ENCODE assay signal across 28 cellular contexts in the genomic region with DNA sequence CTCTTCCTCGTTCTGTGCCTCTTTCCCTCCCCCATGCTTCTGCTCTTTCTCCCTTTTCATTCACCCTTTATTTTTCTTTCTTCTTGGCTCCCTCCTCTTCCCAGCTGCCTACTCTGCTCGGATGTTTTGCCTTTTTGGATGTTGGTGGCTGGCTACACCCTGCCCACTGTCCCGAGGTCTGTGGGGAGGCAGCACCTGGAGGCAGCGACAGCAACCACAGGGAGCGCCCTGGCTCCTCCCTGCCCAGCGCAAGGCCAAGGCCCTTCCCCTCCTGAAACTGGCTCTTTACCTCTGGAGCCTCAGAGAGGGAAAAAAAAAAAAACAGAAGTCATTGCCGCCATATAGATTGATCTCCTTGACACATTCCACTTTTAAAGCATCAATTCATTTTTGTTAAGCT. TPM values are rescaled to one million over a fixed set of nuclear protein-coding genes. Genes with fewer than 3 reads are reported as not detected.
DNase-seq lines count a peak whose midpoint lies in the region; ATAC-seq, FAIRE-seq and TF ChIP-seq lines count a peak whose summit lies in the region.
"Had no signal": no experiment of that assay in that cellular context is flagged by ENCODE, and none has a peak within 500 bp of the region (broad histone marks: within the 10 kb centered on the region; RNA-seq: fewer than 3 reads in every experiment).

No MANE protein-coding gene starts in this region.

- intact Hi-C loops in activated CD4-positive, alpha-beta T cell treated with anti-CD3 and anti-CD28 coated beads for 36 hours (cut with DNase I, micrococcal nuclease) = no loop called here
- intact Hi-C loops in pancreas (cut with DNase I) = no loop called here
- intact Hi-C loops in uterus (cut with DNase I; ENCODE audit: low total_unique reads) = no loop called here

- no peak for FAIRE-seq in pancreas (lab: Jason Lieb, UNC)
- FAIRE-seq: frontal cortex, H54 had no signal

- H3K4me1 Mint-ChIP-seq in activated CD4-positive, alpha-beta T cell treated with anti-CD3 and anti-CD28 coated beads for 36 hours = peaks cover 4% of the 10 kb centered on the region

- H3K36me3 Mint-ChIP-seq in activated CD4-positive, alpha-beta T cell treated with anti-CD3 and anti-CD28 coated beads for 36 hours (ENCODE audit: low read depth) = peaks cover 37% of the 10 kb centered on the region

- WGBS in pancreas, 2 donors = 56 to 67% methylated on average over 7 of the region's 7 CpGs

- POLR2A ChIA-PET in activated CD4-positive, alpha-beta T cell treated with anti-CD3 and anti-CD28 coated beads for 36 hours (lab: Charles Lee) = no interaction called here

- no peaks in the 10 kb centered on the region for H3K27me3 Mint-ChIP-seq in activated CD4-positive, alpha-beta T cell treated with anti-CD3 and anti-CD28 coated beads for 36 hours
- H3K27me3 Mint-ChIP-seq: activated naive CD8-positive, alpha-beta T cell treated with anti-CD3 and anti-CD28 coated beads, Interleukin-2, amount 10 ng/mL, durations not matched to agents 7 days and 5 days had no signal

- H3K4me3 ChIP-seq in foreskin fibroblast (ENCODE audit: low read depth in 1 of 2, low read length in 2 of 2) = peak overlapping the region; percentile 1 to 28
- no peak overlapping the region for H3K4me3 ChIP-seq in pancreas
- peak overlapping the region in 1 of 2 donors; percentile 15 for H3K4me3 ChIP-seq in uterus
- H3K4me3 ChIP-seq: breast epithelium, right atrium auricular region, upper lobe of right lung had no signal

- ATAC-seq in activated CD4-positive, alpha-beta T cell treated with anti-CD3 and anti-CD28 coated beads for 36 hours = no peak
- peak in 3 of 4 donors; percentile 46 to 74 (median 72) for ATAC-seq in pancreas
- no peak for ATAC-seq in HG02938 (IDR thresholded peaks at IDR 0.05; ENCODE audit: unreplicated experiment)
- ATAC-seq: upper lobe of right lung had no signal

- CTCF ChIA-PET in activated CD4-positive, alpha-beta T cell treated with anti-CD3 and anti-CD28 coated beads for 36 hours (lab: Charles Lee) = no interaction called here

- TF ChIP-seq POLR2A in uterus (IDR thresholded peaks at IDR 0.05) = no peak

- H3K4me1 ChIP-seq in pancreas = peaks cover 8 to 21% (median 19%) of the 10 kb centered on the region in 3 donors
- H3K4me1 ChIP-seq in uterus = peaks cover 0 to 4% of the 10 kb centered on the region in 2 donors
- H3K4me1 ChIP-seq: breast epithelium, right atrium auricular region, upper lobe of right lung had no signal

- no peak for DNase-seq in activated CD4-positive, alpha-beta T cell treated with anti-CD3 and anti-CD28 coated beads for 36 hours
- DNase-seq in activated CD4-positive, alpha-beta T cell treated with anti-CD3 and anti-CD28 coated beads for 1 hour = no peak
- DNase-seq in foreskin fibroblast (peak in 1 of 2 donors; percentile 10), pancreas (no peak), uterus (peak; percentile 42 to 52), epidermal melanocyte (ENCODE audit: insufficient read length, low spot score) (no peak), NCI-H146 treated with DMSO at 0.1 percent for 48 hours (lab: John Stamatoyannopoulos, UW; ENCODE audit: unreplicated experiment) (no peak)
- DNase-seq: activated CD8-positive, alpha-beta memory T cell treated with anti-CD3 and anti-CD28 coated beads for 24 hours; activated naive CD8-positive, alpha-beta T cell treated with anti-CD3 and anti-CD28 coated beads, Interleukin-2, amount 10 ng/mL, durations not matched to agents 7 days and 5 days; left cardiac atrium; midbrain; NCI-H2171 treated with DMSO at 0.1 percent for 48 hours; NCI-H69; SHP77 treated with DMSO at 0.1 percent for 48 hours; stimulated activated naive CD4-positive, alpha-beta T cell; WERI-Rb-1 had no signal

- H3K4me3 Mint-ChIP-seq in activated CD4-positive, alpha-beta T cell treated with anti-CD3 and anti-CD28 coated beads for 36 hours = no peak overlapping the region
- H3K4me3 Mint-ChIP-seq: activated naive CD8-positive, alpha-beta T cell treated with anti-CD3 and anti-CD28 coated beads, Interleukin-2, amount 10 ng/mL, durations not matched to agents 7 days and 5 days had no signal

- no peak for TF ChIP-seq CTCF in foreskin fibroblast (IDR thresholded peaks at IDR 0.05; ENCODE audit: low read depth, low read length)
- no peak for TF ChIP-seq CTCF in pancreas (IDR thresholded peaks at IDR 0.05)
- peak in 1 of 4 experiments; percentile 26 for TF ChIP-seq CTCF in uterus (IDR thresholded peaks at IDR 0.05)

- H3K9me3 Mint-ChIP-seq in activated CD4-positive, alpha-beta T cell treated with anti-CD3 and anti-CD28 coated beads for 36 hours (ENCODE audit: low read depth) = no peaks in the 10 kb centered on the region
- H3K9me3 Mint-ChIP-seq: activated naive CD8-positive, alpha-beta T cell treated with anti-CD3 and anti-CD28 coated beads, Interleukin-2, amount 10 ng/mL, durations not matched to agents 7 days and 5 days had no signal

- H3K27ac ChIP-seq in pancreas = no peak overlapping the region
- H3K27ac ChIP-seq in uterus = peak overlapping the region; percentile 87
- H3K27ac ChIP-seq: breast epithelium, C4-2B, neutrophil, right atrium auricular region, upper lobe of right lung, WERI-Rb-1 had no signal

- H3K27ac Mint-ChIP-seq in activated CD4-positive, alpha-beta T cell treated with anti-CD3 and anti-CD28 coated beads for 36 hours = peak overlapping the region; percentile 0
- H3K27ac Mint-ChIP-seq: activated naive CD8-positive, alpha-beta T cell treated with anti-CD3 and anti-CD28 coated beads, Interleukin-2, amount 10 ng/mL, durations not matched to agents 7 days and 5 days had no signal

- no peaks in the 10 kb centered on the region for H3K27me3 ChIP-seq in pancreas
- no peaks in the 10 kb centered on the region for H3K27me3 ChIP-seq in uterus
- H3K27me3 ChIP-seq: breast epithelium, neutrophil, right atrium auricular region, upper lobe of right lung had no signal

- H3K36me3 ChIP-seq in pancreas = peaks cover 0 to 18% (median 0%) of the 10 kb centered on the region in 3 donors
- H3K36me3 ChIP-seq in uterus = no peaks in the 10 kb centered on the region
- H3K36me3 ChIP-seq: breast epithelium, neutrophil had no signal

- no peaks in the 10 kb centered on the region for H3K9me3 ChIP-seq in pancreas
- H3K9me3 ChIP-seq in uterus = no peaks in the 10 kb centered on the region
- H3K9me3 ChIP-seq: breast epithelium, neutrophil, right atrium auricular region, upper lobe of right lung had no signal

RNA-seq across cellular contexts. Expression of a gene that starts 20.1 kb away (rescaled TPM):
- total RNA-seq in activated CD4-positive, alpha-beta T cell treated with anti-CD3 and anti-CD28 coated beads for 36 hours = 10 to 100 TPM; 20.2 to 21.3 TPM
- total RNA-seq in pancreas (10 to 100 TPM in 5 of 6 donors, 1 to 10 TPM in 1; 9.9 to 19.1 (median 11.0) TPM), uterus (10 to 100 TPM; 33.9 to 55.0 (median 43.1) TPM)
- 1 to 10 TPM; 6.8 to 6.9 TPM for polyA plus RNA-seq in pancreas

RNA-seq across cellular contexts. Expression of a gene that starts 25.6 kb away (rescaled TPM):
- total RNA-seq in activated CD4-positive, alpha-beta T cell treated with anti-CD3 and anti-CD28 coated beads for 36 hours = not detected
- total RNA-seq in pancreas (not detected), uterus (not detected)
- not detected for polyA plus RNA-seq in pancreas
- total RNA-seq: A172; activated naive CD8-positive, alpha-beta T cell treated with anti-CD3 and anti-CD28 coated beads, Interleukin-2, amount 10 ng/mL, durations not matched to agents 7 days and 5 days; breast epithelium; frontal cortex; G401; left cardiac atrium; OCI-LY7; right atrium auricular region; T-helper 1 cell treated with Interleukin-12 subunit alpha and Interleukin-12 subunit beta and Interleukin-4 antibody, amounts not matched to agents 30 ng/mL and 1 ng/mL, for 36 hours; upper lobe of right lung had no signal

RNA-seq across cellular contexts. Expression of a gene that starts 56.3 kb away (rescaled TPM):
- total RNA-seq in activated CD4-positive, alpha-beta T cell treated with anti-CD3 and anti-CD28 coated beads for 36 hours = 10 to 100 TPM; 14.9 to 20.5 TPM
- under 1 TPM; 0.12 to 0.87 (median 0.51) TPM for total RNA-seq in pancreas
- under 1 TPM; 0.34 to 0.40 TPM for polyA plus RNA-seq in pancreas
- total RNA-seq in uterus = 1 to 10 TPM in 1 of 4 donors, under 1 TPM in 3; under 0.01 to 1.5 (median 0.68) TPM
- total RNA-seq: G401 had no signal

Comparison
In these comparisons a context has a peak if more than half of its experiments do, and no peak if none do; other contexts are left out.
1. ATAC-seq: peak in pancreas (3 of 4); none in activated CD4-positive, alpha-beta T cell treated with anti-CD3 and anti-CD28 coated beads for 36 hours (single experiment) and HG02938 (single experiment).
2. DNase-seq: peak in uterus (2 of 2); none in activated CD4-positive, alpha-beta T cell treated with anti-CD3 and anti-CD28 coated beads for 36 hours (single experiment), activated CD4-positive, alpha-beta T cell treated with anti-CD3 and anti-CD28 coated beads for 1 hour (single experiment), pancreas (0 of 6), epidermal melanocyte (single experiment) and NCI-H146 treated with DMSO at 0.1 percent for 48 hours (single experiment).
3. H3K4me3 ChIP-seq: peak in foreskin fibroblast (2 of 2); none in pancreas (0 of 4).
4. H3K27ac ChIP-seq: peak in uterus (2 of 2); none in pancreas (0 of 4).
5. RNA of a gene that starts 56.3 kb away (total RNA-seq): 14.9 to 20.5 TPM in activated CD4-positive, alpha-beta T cell treated with anti-CD3 and anti-CD28 coated beads for 36 hours; under 0.01 to 1.5 TPM in uterus and 0.12 to 0.87 TPM in pancreas; every median in the first group is over 4 times any median in the second.